20 cellular contexts compared by ENCODE assay signal in genomic region chr3:171996178-171996817, GRCh38. TPM values are rescaled to one million over a fixed set of nuclear protein-coding genes. Genes with fewer than 3 reads are reported as not detected.
A peak's percentile ranks its signal among the peaks of the same experiment; 100 is the strongest.
DNase-seq lines count a peak whose midpoint lies in the region; ATAC-seq, FAIRE-seq and TF ChIP-seq lines count a peak whose summit lies in the region.
"Had no signal": no experiment of that assay in that cellular context is flagged by ENCODE, and none has a peak within 500 bp of the region (broad histone marks: within the 10 kb centered on the region; RNA-seq: fewer than 3 reads in every experiment).

No MANE protein-coding gene starts in this region.

- TF ChIP-seq CTCF in HL-60 (IDR thresholded peaks at IDR 0.05; ENCODE audit: insufficient read depth, low read length) (no peak), D721Med (IDR thresholded peaks at IDR 0.05; ENCODE audit: insufficient read depth, missing control alignments) (no peak), GM23338 (conservative IDR thresholded peaks at IDR 0.05; ENCODE audit: low read depth in 2 of 2) (no peak)

- no peak overlapping the region for H3K4me2 ChIP-seq in GM23338
- H3K4me2 ChIP-seq: A549 had no signal

- no peaks in the 10 kb centered on the region for H3F3A ChIP-seq in GM23338 (replicated peaks; ENCODE audit: low read depth)

- H3K4me3 ChIP-seq in HL-60 (replicated peaks; ENCODE audit: insufficient read depth, low read length) (no peak overlapping the region), GM23338 (no peak overlapping the region)
- H3K4me3 ChIP-seq: A549 had no signal

- H3K9me2 ChIP-seq in GM23338 (ENCODE audit: insufficient read depth) = no peaks in the 10 kb centered on the region

- peaks cover 2% of the 10 kb centered on the region for H3K36me3 Mint-ChIP-seq in activated naive CD4-positive, alpha-beta T cell treated with anti-CD3 and anti-CD28 coated beads, Interleukin-2, amount 10 ng/mL, durations not matched to agents 7 days and 5 days
- peaks cover 3% of the 10 kb centered on the region for H3K36me3 Mint-ChIP-seq in activated naive CD8-positive, alpha-beta T cell treated with anti-CD3 and anti-CD28 coated beads, Interleukin-2, amount 50 U/mL, for 24 hours (ENCODE audit: low read depth)
- H3K36me3 Mint-ChIP-seq in GM23338 (ENCODE audit: low read depth) = peaks cover 8% of the 10 kb centered on the region; the same call in 2 of the 3 replicates

- DNase-seq in activated naive CD4-positive, alpha-beta T cell treated with anti-CD3 and anti-CD28 coated beads, Interleukin-2, amount 10 ng/mL, durations not matched to agents 7 days and 5 days = no peak
- no peak for DNase-seq in activated naive CD4-positive, alpha-beta T cell treated with Interleukin-2 at 50 U/mL for 16 hours
- DNase-seq in HL-60 (ENCODE audit: low read depth in 1 of 2, low spot score in 1 of 2) (no peak), OCI-M1 (lab: John Stamatoyannopoulos, UW) (peak; percentile 36), D721Med (ENCODE audit: insufficient read length, low spot score) (no peak), GM23338 (ENCODE audit: low spot score) (no peak)
- DNase-seq in activated naive CD8-positive, alpha-beta T cell treated with anti-CD3 and anti-CD28 coated beads, Interleukin-2, amount 50 U/mL, for 24 hours = no peak
- DNase-seq: BE2C; CD4-positive, alpha-beta memory T cell; DMS153; DMS79 treated with DMSO at 0.1 percent for 48 hours; EL; GOT3; H9 had no signal

- H3K36me3 ChIP-seq in GM23338 (ENCODE audit: insufficient read depth) = no peaks in the 10 kb centered on the region
- H3K36me3 ChIP-seq: BE2C had no signal

- H3K9me3 Mint-ChIP-seq in activated naive CD4-positive, alpha-beta T cell treated with anti-CD3 and anti-CD28 coated beads, Interleukin-2, amount 10 ng/mL, durations not matched to agents 7 days and 5 days = peaks cover 9% of the 10 kb centered on the region
- peaks cover 17% of the 10 kb centered on the region for H3K9me3 Mint-ChIP-seq in activated naive CD8-positive, alpha-beta T cell treated with anti-CD3 and anti-CD28 coated beads, Interleukin-2, amount 50 U/mL, for 24 hours
- H3K9me3 Mint-ChIP-seq in GM23338 = peaks cover 9% of the 10 kb centered on the region; the same call in 2 of the 3 replicates

- no peaks in the 10 kb centered on the region for H4K20me1 ChIP-seq in GM23338 (replicated peaks; ENCODE audit: insufficient read depth)

- H3K27me3 ChIP-seq in HL-60 (ENCODE audit: insufficient read depth, poor library complexity, severe bottlenecking) (no peaks in the 10 kb centered on the region), GM23338 (ENCODE audit: insufficient read depth) (no peaks in the 10 kb centered on the region)
- H3K27me3 ChIP-seq: BE2C had no signal

- no peak overlapping the region for H2AFZ ChIP-seq in GM23338

- no peaks in the 10 kb centered on the region for H3K4me1 ChIP-seq in GM23338 (ENCODE audit: insufficient read depth)
- H3K4me1 ChIP-seq: BE2C had no signal

- FAIRE-seq in D721Med (lab: Jason Lieb, UNC) = no peak
- FAIRE-seq: A549, G401.6, HepG2, HTR-8/SVneo had no signal

- H3K27me3 Mint-ChIP-seq in activated naive CD4-positive, alpha-beta T cell treated with anti-CD3 and anti-CD28 coated beads, Interleukin-2, amount 10 ng/mL, durations not matched to agents 7 days and 5 days = no peaks in the 10 kb centered on the region
- H3K27me3 Mint-ChIP-seq in activated naive CD8-positive, alpha-beta T cell treated with anti-CD3 and anti-CD28 coated beads, Interleukin-2, amount 50 U/mL, for 24 hours = no peaks in the 10 kb centered on the region
- H3K27me3 Mint-ChIP-seq in GM23338 (ENCODE audit: insufficient read depth, low read depth, poor library complexity) = no peaks in the 10 kb centered on the region

- CTCF ChIA-PET in activated naive CD4-positive, alpha-beta T cell treated with anti-CD3 and anti-CD28 coated beads, Interleukin-2, amount 10 ng/mL, durations not matched to agents 7 days and 5 days (lab: Charles Lee) = no interaction called here

- ATAC-seq in activated naive CD8-positive, alpha-beta T cell treated with anti-CD3 and anti-CD28 coated beads, Interleukin-2, amount 50 U/mL, for 24 hours = peak; percentile 24
- ATAC-seq in GM21423 (IDR thresholded peaks at IDR 0.05; ENCODE audit: unreplicated experiment) (no peak), GM23338 (no peak)
- ATAC-seq: A549, HepG2 had no signal

- H3K27ac ChIP-seq in HL-60 (replicated peaks) = 0 out of 2 replicates have a peak overlapping the region, but pooled peaks have one; percentile 1
- no peak overlapping the region for H3K27ac ChIP-seq in GM23338 (ENCODE audit: low read depth)
- H3K27ac ChIP-seq: A549, C4-2B had no signal

- no peaks in the 10 kb centered on the region for H3K79me2 ChIP-seq in GM23338 (replicated peaks; ENCODE audit: insufficient read depth)

- peaks cover 19% of the 10 kb centered on the region for H3K4me1 Mint-ChIP-seq in activated naive CD4-positive, alpha-beta T cell treated with anti-CD3 and anti-CD28 coated beads, Interleukin-2, amount 10 ng/mL, durations not matched to agents 7 days and 5 days
- H3K4me1 Mint-ChIP-seq in activated naive CD8-positive, alpha-beta T cell treated with anti-CD3 and anti-CD28 coated beads, Interleukin-2, amount 50 U/mL, for 24 hours = peaks cover 6% of the 10 kb centered on the region
- H3K4me1 Mint-ChIP-seq in GM23338 = no peaks in the 10 kb centered on the region; the same call in 2 of the 3 replicates
- H3K4me1 Mint-ChIP-seq: CD4-positive, alpha-beta memory T cell; H9 had no signal

- no peak overlapping the region for H3K4me3 Mint-ChIP-seq in activated naive CD4-positive, alpha-beta T cell treated with anti-CD3 and anti-CD28 coated beads, Interleukin-2, amount 10 ng/mL, durations not matched to agents 7 days and 5 days
- no peak overlapping the region for H3K4me3 Mint-ChIP-seq in activated naive CD8-positive, alpha-beta T cell treated with anti-CD3 and anti-CD28 coated beads, Interleukin-2, amount 50 U/mL, for 24 hours
- H3K4me3 Mint-ChIP-seq in GM23338 = no peak overlapping the region
- H3K4me3 Mint-ChIP-seq: CD4-positive, alpha-beta memory T cell; H9 had no signal

- H3K27ac Mint-ChIP-seq in activated naive CD4-positive, alpha-beta T cell treated with anti-CD3 and anti-CD28 coated beads, Interleukin-2, amount 10 ng/mL, durations not matched to agents 7 days and 5 days = peak overlapping the region; percentile 5
- H3K27ac Mint-ChIP-seq in activated naive CD8-positive, alpha-beta T cell treated with anti-CD3 and anti-CD28 coated beads, Interleukin-2, amount 50 U/mL, for 24 hours = no peak overlapping the region
- H3K27ac Mint-ChIP-seq in GM23338 = no peak overlapping the region
- H3K27ac Mint-ChIP-seq: CD4-positive, alpha-beta memory T cell; H9 had no signal

TF ChIP-seq in GM23338, 12 proteins besides CTCF, POLR2A, EP300 and RAD21 (continues in another document):
- TF ChIP-seq ZNF331 (CRISPR knock-in tag; IDR thresholded peaks at IDR 0.05; ENCODE audit: low read depth) (no peak), EZH2phosphoT487 (IDR thresholded peaks at IDR 0.05; ENCODE audit: unreplicated experiment) (no peak)

RNA-seq across cellular contexts. Expression of gene FNDC3B, which starts 43.1 kb away (rescaled TPM):
- 45.0 and 55.4 TPM in 2 replicates for total RNA-seq in GM23338 (2014; rRNA removed; shearing (Covaris generic))
- 17.8 and 19.1 TPM in 2 replicates for polyA plus RNA-seq in GM23338 (2016; fragmentation: Nextera tagmentation; extraction: Ambion mirVana)
